ENCODE assay signal across 33 cellular contexts in the genomic region with DNA sequence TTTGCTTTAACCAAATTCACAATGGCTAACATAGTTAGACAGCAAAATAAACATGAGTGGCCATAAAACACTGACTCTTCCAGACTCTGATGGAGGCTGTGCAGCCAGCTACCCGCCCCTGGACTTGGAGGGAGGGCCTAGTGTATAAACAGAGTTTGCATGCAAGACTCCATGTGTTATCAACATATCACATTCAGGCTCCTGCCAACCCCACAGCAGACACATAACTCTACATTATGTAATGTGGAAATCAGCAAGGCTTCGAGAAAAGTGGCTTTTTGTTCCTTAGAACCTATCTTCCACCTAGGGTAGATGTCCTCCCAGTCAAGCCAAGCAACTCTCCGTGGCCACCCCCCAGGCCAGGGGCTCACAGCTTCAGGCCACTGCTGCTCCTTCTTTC. TPM values are rescaled to one million over a fixed set of nuclear protein-coding genes. Genes with fewer than 3 reads are reported as not detected.
"Had no signal": no experiment of that assay in that cellular context is flagged by ENCODE, and none has a peak within 500 bp of the region (broad histone marks: within the 10 kb centered on the region; RNA-seq: fewer than 3 reads in every experiment).

No MANE protein-coding gene starts in this region.

- H3K36me3 ChIP-seq: brain microvascular endothelial cell, esophagus squamous epithelium, gastrocnemius medialis, heart left ventricle, WERI-Rb-1 had no signal

- H3K27me3 ChIP-seq: brain microvascular endothelial cell, foreskin keratinocyte, gastrocnemius medialis, heart left ventricle, hepatocyte had no signal

- DNase-seq: activated B cell treated with CpG ODN at 0.5 μM for 24 hours; activated CD4-positive, alpha-beta memory T cell treated with anti-CD3 and anti-CD28 coated beads for 36 hours; activated CD4-positive, alpha-beta T cell treated with anti-CD3 and anti-CD28 coated beads for 36 hours; activated CD4-positive, alpha-beta T cell treated with anti-CD3 and anti-CD28 coated beads, Interleukin-2, amount 10 ng/mL, durations not matched to agents 24 days and 14 days; activated CD4-positive, CD25-positive, alpha-beta regulatory T cell treated with anti-CD3 and anti-CD28 coated beads, Interleukin-2, amount 50 U/mL, for 72 hours; activated CD8-positive, alpha-beta memory T cell treated with anti-CD3 and anti-CD28 coated beads, Interleukin-2, amount 10 ng/mL, durations not matched to agents 7 days and 5 days; activated CD8-positive, alpha-beta memory T cell treated with anti-CD3 and anti-CD28 coated beads, Interleukin-2, amount 50 U/mL, for 4 hours; activated CD8-positive, alpha-beta T cell treated with anti-CD3 and anti-CD28 coated beads, Interleukin-2, amount 10 ng/mL, durations not matched to agents 7 days and 5 days; activated gamma-delta T cell; activated naive CD4-positive, alpha-beta T cell; activated naive CD4-positive, alpha-beta T cell treated with anti-CD3 and anti-CD28 coated beads, Interleukin-2, amount 50 U/mL, for 16 hours; activated T-cell treated with anti-CD3 and anti-CD28 coated beads, Interleukin-2, amount 50 U/mL, for 1 hour; activated T-cell treated with anti-CD3 and anti-CD28 coated beads, Interleukin-2, amount 50 U/mL, for 72 hours; amniotic stem cell; anterior cingulate cortex; brain microvascular endothelial cell; effector CD8-positive, alpha-beta T cell; esophagus squamous epithelium; foreskin keratinocyte; gastrocnemius medialis; glutamatergic neuron; heart left ventricle; T-helper 1 cell; T-helper 17 cell; T1000; WERI-Rb-1 had no signal

- H3K27ac ChIP-seq: brain microvascular endothelial cell, epithelial cell of prostate, esophagus squamous epithelium, foreskin keratinocyte, gastrocnemius medialis, heart left ventricle, hepatocyte, WERI-Rb-1 had no signal

- H3K4me1 ChIP-seq: esophagus squamous epithelium, foreskin keratinocyte, gastrocnemius medialis had no signal

- H2AFZ ChIP-seq: hepatocyte had no signal

- FAIRE-seq: astrocyte, endometrium, endothelial cell of umbilical vein had no signal

- H3K4me3 ChIP-seq: esophagus squamous epithelium, gastrocnemius medialis, heart left ventricle, hepatocyte had no signal

- H3K79me2 ChIP-seq: hepatocyte had no signal

- ATAC-seq: activated CD4-positive, alpha-beta T cell treated with anti-CD3 and anti-CD28 coated beads for 36 hours; activated CD8-positive, alpha-beta memory T cell treated with anti-CD3 and anti-CD28 coated beads, Interleukin-2, amount 10 ng/mL, durations not matched to agents 7 days and 5 days; activated CD8-positive, alpha-beta T cell treated with anti-CD3 and anti-CD28 coated beads, Interleukin-2, amount 10 ng/mL, durations not matched to agents 7 days and 5 days; activated T-cell treated with anti-CD3 and anti-CD28 coated beads, Interleukin-2, amount 50 U/mL, for 72 hours; foreskin keratinocyte; gastrocnemius medialis; heart left ventricle; T-helper 17 cell had no signal

- H3K4me2 ChIP-seq: hepatocyte had no signal

- H3K9me3 ChIP-seq: esophagus squamous epithelium, gastrocnemius medialis, heart left ventricle had no signal

RNA-seq across cellular contexts. Expression of gene SOX9, which starts 19.3 kb away (rescaled TPM):
- total RNA-seq: activated CD4-positive, alpha-beta memory T cell treated with anti-CD3 and anti-CD28 coated beads for 36 hours; activated CD4-positive, alpha-beta T cell treated with anti-CD3 and anti-CD28 coated beads for 36 hours; activated CD4-positive, alpha-beta T cell treated with anti-CD3 and anti-CD28 coated beads, Interleukin-2, amount 10 ng/mL, durations not matched to agents 24 days and 14 days; activated CD8-positive, alpha-beta memory T cell treated with anti-CD3 and anti-CD28 coated beads for 36 hours; activated CD8-positive, alpha-beta memory T cell treated with anti-CD3 and anti-CD28 coated beads, Interleukin-2, amount 10 ng/mL, durations not matched to agents 7 days and 5 days; activated CD8-positive, alpha-beta T cell treated with anti-CD3 and anti-CD28 coated beads, Interleukin-2, amount 10 ng/mL, durations not matched to agents 7 days and 5 days; activated T-cell treated with anti-CD3 and anti-CD28 coated beads, Interleukin-2, amount 50 U/mL, for 72 hours; dermis microvascular lymphatic vessel endothelial cell; endothelial cell of umbilical vein; T-helper 17 cell had no signal
- polyA plus RNA-seq: endothelial cell of umbilical vein had no signal
